Comparison of ENCODE assay signal across 28 cellular contexts in genomic region chr6:149445573-149445972, GRCh38. TPM values are rescaled to one million over a fixed set of nuclear protein-coding genes. Genes with fewer than 3 reads are reported as not detected.
DNase-seq lines count a peak whose midpoint lies in the region; ATAC-seq, FAIRE-seq and TF ChIP-seq lines count a peak whose summit lies in the region.
"Had no signal": no experiment of that assay in that cellular context is flagged by ENCODE, and none has a peak within 500 bp of the region (broad histone marks: within the 10 kb centered on the region; RNA-seq: fewer than 3 reads in every experiment).

No MANE protein-coding gene starts in this region.

- H3K56ac ChIP-seq in H1 (replicated peaks; ENCODE audit: insufficient read length, low read depth, low read length): no peak overlapping the region

- H4K91ac ChIP-seq in H1 (replicated peaks; ENCODE audit: insufficient read length, low read length): no peak overlapping the region

- TF ChIP-seq CTCF in H1 (IDR thresholded peaks at IDR 0.05; ENCODE audit: control extremely low read depth in 1 of 3, insufficient read depth in 1 of 3, low read depth in 1 of 3, low read length in 3 of 3): no peak

- WGBS in H1 (ENCODE audit: extremely low coverage in 1 of 2, insufficient coverage in 1 of 2, insufficient read length in 1 of 2, insufficient replicate concordance in 2 of 2, low coverage in 1 of 2, low lambda C conversion rate in 2 of 2, missing lambda C conversion rate in 1 of 2), 2 experiments: 79% methylated on average over 7 of the region's 7 CpGs; no CpG with 5 or more reads in 1 of the 2 experiments

- TF ChIP-seq RAD21 in H1 (IDR thresholded peaks at IDR 0.05 in 1 of 2, conservative IDR thresholded peaks at IDR 0.05 in 1 of 2; ENCODE audit: low read depth in 2 of 2, low read length in 2 of 2): no peak

- TF ChIP-seq EP300 in H1 (IDR thresholded peaks at IDR 0.05; ENCODE audit: borderline replicate concordance in 1 of 2, low read depth in 2 of 2, low read length in 2 of 2): no peak

- no peak overlapping the region for H3K9ac ChIP-seq in H1 (replicated peaks in 1 of 4; ENCODE audit: extremely low read depth in 1 of 4, low read depth in 3 of 4, low read length in 3 of 4)
- H3K9ac ChIP-seq: GM23248, parathyroid adenoma had no signal

- no peak overlapping the region for H2AFZ ChIP-seq in H1 (ENCODE audit: low read length)
- H2AFZ ChIP-seq: GM23248, parathyroid adenoma had no signal

- H2BK12ac ChIP-seq in H1 (ENCODE audit: low read depth, low read length): no peak overlapping the region

- no peak overlapping the region for H3K4me3 Mint-ChIP-seq in activated naive CD8-positive, alpha-beta T cell treated with anti-CD3 and anti-CD28 coated beads, Interleukin-2, amount 50 U/mL, for 24 hours
- H3K4me3 Mint-ChIP-seq in activated naive CD8-positive, alpha-beta T cell treated with anti-CD3 and anti-CD28 coated beads for 36 hours: no peak overlapping the region
- H3K4me3 Mint-ChIP-seq in stimulated activated memory B cell treated with anti-CD40 and anti-IgM and Interleukin-4, amounts not matched to agents 10 μg/mL and 1 μg/mL and 100 μg/mL, for 72 hours: no peak overlapping the region
- H3K4me3 Mint-ChIP-seq in immature natural killer cell: no peak overlapping the region
- H3K4me3 Mint-ChIP-seq: activated CD4-positive, alpha-beta T cell treated with anti-CD3 and anti-CD28 coated beads, Interleukin-2, amount 10 ng/mL, durations not matched to agents 7 days and 5 days; CD14-positive monocyte; natural killer cell had no signal

- H3K79me1 ChIP-seq in H1 (ENCODE audit: low read depth, low read length): no peaks in the 10 kb centered on the region

- no peak overlapping the region for H3K23ac ChIP-seq in H1 (ENCODE audit: insufficient read length)

- no peak overlapping the region for H2BK120ac ChIP-seq in H1 (replicated peaks; ENCODE audit: low read depth, low read length)

- H3K79me2 ChIP-seq in H1 (ENCODE audit: control insufficient read depth in 1 of 2, insufficient read depth in 2 of 2, low read length in 2 of 2): no peaks in the 10 kb centered on the region
- H3K79me2 ChIP-seq: parathyroid adenoma had no signal

- peaks cover 3 to 9% (median 9%) of the 10 kb centered on the region in 4 experiments for H3K27me3 ChIP-seq in H1 (replicated peaks in 1 of 4; ENCODE audit: control insufficient read depth in 3 of 4, extremely low read depth in 1 of 4, insufficient read depth in 3 of 4, low read length in 3 of 4)
- H3K27me3 ChIP-seq: sigmoid colon had no signal

- H4K5ac ChIP-seq in H1 (ENCODE audit: insufficient read length, low read depth, low read length): no peak overlapping the region

- no peak overlapping the region for H2BK5ac ChIP-seq in H1 (ENCODE audit: low read depth, low read length)

- H2AK5ac ChIP-seq in H1 (ENCODE audit: low read depth, low read length): no peak overlapping the region

- CTCF ChIA-PET in H1 (lab: Charles Lee; ENCODE audit: partially characterized antibody): interaction anchor here (0.6 to 3.1 kb wide), 5 partner anchors 13 to 411 kb away, joined by 3 to 16 read pairs (median 6); no protein-coding TSS in a partner anchor

- H2BK15ac ChIP-seq in H1 (ENCODE audit: low read length): no peak overlapping the region

- peaks cover 2% of the 10 kb centered on the region; the same call in 1 of the 2 replicates for H3K23me2 ChIP-seq in H1 (ENCODE audit: low read depth, low read length)

- no peaks in the 10 kb centered on the region for H3K9me3 Mint-ChIP-seq in activated naive CD8-positive, alpha-beta T cell treated with anti-CD3 and anti-CD28 coated beads, Interleukin-2, amount 50 U/mL, for 24 hours
- no peaks in the 10 kb centered on the region for H3K9me3 Mint-ChIP-seq in activated naive CD8-positive, alpha-beta T cell treated with anti-CD3 and anti-CD28 coated beads for 36 hours
- no peaks in the 10 kb centered on the region for H3K9me3 Mint-ChIP-seq in stimulated activated memory B cell treated with anti-CD40 and anti-IgM and Interleukin-4, amounts not matched to agents 10 μg/mL and 1 μg/mL and 100 μg/mL, for 72 hours
- H3K9me3 Mint-ChIP-seq in immature natural killer cell: no peaks in the 10 kb centered on the region
- H3K9me3 Mint-ChIP-seq: activated CD4-positive, alpha-beta T cell treated with anti-CD3 and anti-CD28 coated beads, Interleukin-2, amount 10 ng/mL, durations not matched to agents 7 days and 5 days; natural killer cell had no signal

- no peaks in the 10 kb centered on the region for H4K20me1 ChIP-seq in H1 (replicated peaks in 1 of 2; ENCODE audit: control insufficient read depth in 1 of 2, insufficient read depth in 2 of 2, low read length in 2 of 2)

- no peak overlapping the region for H3K4me2 ChIP-seq in H1 (ENCODE audit: insufficient read depth in 1 of 2, low read depth in 2 of 2, low read length in 2 of 2)

- POLR2A ChIA-PET in H1 (lab: Charles Lee; ENCODE audit: partially characterized antibody): no interaction called here

- H3K36me3 ChIP-seq in H1 (ENCODE audit: control insufficient read depth in 2 of 4, insufficient read depth in 4 of 4, low read length in 3 of 4): no peaks in the 10 kb centered on the region
- H3K36me3 ChIP-seq: esophagus muscularis mucosa, gastrocnemius medialis, sigmoid colon had no signal

- no peak for FAIRE-seq in H1 (lab: Jason Lieb, UNC)
- FAIRE-seq: astrocyte, G401.6, kidney had no signal

- TF ChIP-seq POLR2A in H1 (IDR thresholded peaks at IDR 0.05; ENCODE audit: control extremely low read depth in 1 of 2, low read depth in 2 of 2, low read length in 2 of 2): no peak

- peaks cover 0 to under 1% (median 0%) of the 10 kb centered on the region in 4 experiments; a peak in 2 of 7 replicates for H3K4me1 ChIP-seq in H1 (replicated peaks in 1 of 4; ENCODE audit: control insufficient read depth in 3 of 4, insufficient read depth in 4 of 4, low read length in 3 of 4)
- H3K4me1 ChIP-seq: gastrocnemius medialis, parathyroid adenoma had no signal

- H3K9me3 ChIP-seq in H1 (ENCODE audit: insufficient read depth in 2 of 2, low read depth in 1 of 2, low read length in 1 of 2): no peaks in the 10 kb centered on the region; a peak in 2 of 4 replicates
- H3K9me3 ChIP-seq: esophagus muscularis mucosa, gastrocnemius medialis, sigmoid colon had no signal

- peaks cover 4% of the 10 kb centered on the region for H3K36me3 Mint-ChIP-seq in activated naive CD8-positive, alpha-beta T cell treated with anti-CD3 and anti-CD28 coated beads, Interleukin-2, amount 50 U/mL, for 24 hours (ENCODE audit: low read depth)
- H3K36me3 Mint-ChIP-seq in activated naive CD8-positive, alpha-beta T cell treated with anti-CD3 and anti-CD28 coated beads for 36 hours: peaks cover 12% of the 10 kb centered on the region
- peaks cover 25% of the 10 kb centered on the region for H3K36me3 Mint-ChIP-seq in stimulated activated memory B cell treated with anti-CD40 and anti-IgM and Interleukin-4, amounts not matched to agents 10 μg/mL and 1 μg/mL and 100 μg/mL, for 72 hours
- H3K36me3 Mint-ChIP-seq in immature natural killer cell: peaks cover 0 to 4% (median 0%) of the 10 kb centered on the region in 3 donors
- H3K36me3 Mint-ChIP-seq: natural killer cell had no signal

- H3K18ac ChIP-seq in H1 (ENCODE audit: extremely low read depth, low read length): no peak overlapping the region

- no peak overlapping the region for H3K4me3 ChIP-seq in H1 (ENCODE audit: extremely low read depth in 1 of 4, insufficient read depth in 2 of 4, low read depth in 3 of 4, low read length in 4 of 4)
- H3K4me3 ChIP-seq: esophagus muscularis mucosa, gastrocnemius medialis, GM23248, sigmoid colon had no signal

- ATAC-seq in activated naive CD8-positive, alpha-beta T cell treated with anti-CD3 and anti-CD28 coated beads, Interleukin-2, amount 50 U/mL, for 24 hours: peak; percentile 8
- peak; percentile 56 for ATAC-seq in stimulated activated memory B cell treated with anti-CD40 and anti-IgM and Interleukin-4, amounts not matched to agents 10 μg/mL and 1 μg/mL and 100 μg/mL, for 72 hours
- ATAC-seq: gastrocnemius medialis, natural killer cell had no signal

- H3K14ac ChIP-seq in H1 (ENCODE audit: insufficient read length): no peak overlapping the region

- H4K8ac ChIP-seq in H1 (ENCODE audit: extremely low read depth, insufficient read depth, low read length): no peak overlapping the region

- H2BK20ac ChIP-seq in H1 (ENCODE audit: low read length): no peak overlapping the region

- peaks cover 5% of the 10 kb centered on the region for H3K4me1 Mint-ChIP-seq in activated naive CD8-positive, alpha-beta T cell treated with anti-CD3 and anti-CD28 coated beads, Interleukin-2, amount 50 U/mL, for 24 hours
- H3K4me1 Mint-ChIP-seq in activated naive CD8-positive, alpha-beta T cell treated with anti-CD3 and anti-CD28 coated beads for 36 hours: peaks cover 1% of the 10 kb centered on the region
- peaks cover 24% of the 10 kb centered on the region for H3K4me1 Mint-ChIP-seq in stimulated activated memory B cell treated with anti-CD40 and anti-IgM and Interleukin-4, amounts not matched to agents 10 μg/mL and 1 μg/mL and 100 μg/mL, for 72 hours
- H3K4me1 Mint-ChIP-seq in immature natural killer cell: no peaks in the 10 kb centered on the region
- H3K4me1 Mint-ChIP-seq: activated CD4-positive, alpha-beta T cell treated with anti-CD3 and anti-CD28 coated beads, Interleukin-2, amount 10 ng/mL, durations not matched to agents 7 days and 5 days; natural killer cell had no signal

- H3K4ac ChIP-seq in H1 (replicated peaks; ENCODE audit: insufficient read length, low read depth, low read length): no peak overlapping the region

- no peak overlapping the region for H3K27ac Mint-ChIP-seq in activated naive CD8-positive, alpha-beta T cell treated with anti-CD3 and anti-CD28 coated beads, Interleukin-2, amount 50 U/mL, for 24 hours
- no peak overlapping the region for H3K27ac Mint-ChIP-seq in activated naive CD8-positive, alpha-beta T cell treated with anti-CD3 and anti-CD28 coated beads for 36 hours
- H3K27ac Mint-ChIP-seq in stimulated activated memory B cell treated with anti-CD40 and anti-IgM and Interleukin-4, amounts not matched to agents 10 μg/mL and 1 μg/mL and 100 μg/mL, for 72 hours: peak overlapping the region; percentile 59
- H3K27ac Mint-ChIP-seq in immature natural killer cell: no peak overlapping the region
- H3K27ac Mint-ChIP-seq: activated CD4-positive, alpha-beta T cell treated with anti-CD3 and anti-CD28 coated beads, Interleukin-2, amount 10 ng/mL, durations not matched to agents 7 days and 5 days; natural killer cell had no signal

- no peak overlapping the region for H3K27ac ChIP-seq in H1 (ENCODE audit: low read depth, low read length)
- H3K27ac ChIP-seq: esophagus muscularis mucosa, gastrocnemius medialis, GM23248, parathyroid adenoma, sigmoid colon had no signal

- peaks cover 1% of the 10 kb centered on the region for H3K27me3 Mint-ChIP-seq in activated naive CD8-positive, alpha-beta T cell treated with anti-CD3 and anti-CD28 coated beads, Interleukin-2, amount 50 U/mL, for 24 hours
- no peaks in the 10 kb centered on the region for H3K27me3 Mint-ChIP-seq in activated naive CD8-positive, alpha-beta T cell treated with anti-CD3 and anti-CD28 coated beads for 36 hours
- H3K27me3 Mint-ChIP-seq in stimulated activated memory B cell treated with anti-CD40 and anti-IgM and Interleukin-4, amounts not matched to agents 10 μg/mL and 1 μg/mL and 100 μg/mL, for 72 hours: no peaks in the 10 kb centered on the region
- H3K27me3 Mint-ChIP-seq in immature natural killer cell (ENCODE audit: low read depth in 3 of 3): peaks cover 4 to 7% (median 5%) of the 10 kb centered on the region in 3 donors
- H3K27me3 Mint-ChIP-seq: activated CD4-positive, alpha-beta T cell treated with anti-CD3 and anti-CD28 coated beads, Interleukin-2, amount 10 ng/mL, durations not matched to agents 7 days and 5 days had no signal

- DNase-seq in activated naive CD8-positive, alpha-beta T cell treated with anti-CD3 and anti-CD28 coated beads, Interleukin-2, amount 50 U/mL, for 24 hours: no peak
- DNase-seq in activated naive CD8-positive, alpha-beta T cell treated with anti-CD3 and anti-CD28 coated beads for 36 hours: no peak
- DNase-seq in LHCN-M2 (ENCODE audit: low read depth) (peak; percentile 83), H1 (ENCODE audit: low read depth in 1 of 2, low spot score in 2 of 2) (no peak), NCI-H69 (lab: John Stamatoyannopoulos, UW) (no peak), NCI-H510A (lab: John Stamatoyannopoulos, UW) (no peak), immature natural killer cell (no peak)
- DNase-seq: activated CD4-positive, alpha-beta T cell treated with anti-CD3 and anti-CD28 coated beads, Interleukin-2, amount 10 ng/mL, durations not matched to agents 7 days and 5 days; activated naive CD4-positive, alpha-beta T cell treated with anti-CD3 and anti-CD28 coated beads, Interleukin-2, amount 50 U/mL, for 16 hours; effector CD8-positive, alpha-beta T cell; gastrocnemius medialis; GM23248; Kasumi-1; kidney; mammary epithelial cell; natural killer cell; NCI-H1092 treated with DMSO at 0.1 percent for 48 hours; NCI-H2029 treated with DMSO at 0.1 percent for 48 hours; sigmoid colon; stimulated activated naive CD4-positive, alpha-beta T cell treated with Interleukin-2 at 50 U/mL for 16 hours; SW 1271; trophoblast cell had no signal

RNA-seq across cellular contexts. Expression of gene ZC3H12D, which starts 39.2 kb away (rescaled TPM):
- total RNA-seq in activated naive CD8-positive, alpha-beta T cell treated with anti-CD3 and anti-CD28 coated beads for 36 hours: 10 to 100 TPM; 27.9 to 28.0 TPM
- total RNA-seq in LHCN-M2 (2014; rRNA removed): 0.06 TPM in 1 of 2 replicates, not detected in the other
- 0.02 TPM for polyA plus RNA-seq in LHCN-M2 (2012)
- 0.07 and 0.08 TPM in 2 replicates for total RNA-seq in H1 (2021; fragmentation: NEBNext Ultra II Directional; extraction: Animal tissue kit (Norgen Biotek cat#: 25700))
- polyA plus RNA-seq in H1 (2011; rRNA removed) (0.05 TPM in 2 replicates), immature natural killer cell (not detected)
- 0.13 TPM for polyA plus RNA-seq in H1 (2011; cell fraction: cytosol; rRNA removed)
- 0.20 TPM for polyA plus RNA-seq in H1 (2011; cell fraction: nucleus; rRNA removed)
- 0.03 to 0.09 TPM in 2 of 4 replicates, not detected in the others for polyA plus RNA-seq in H1 (2012, experiment 1 of 2)
- not detected for polyA plus RNA-seq in H1 (2012, experiment 2 of 2)
- 0.10 TPM for polyA plus RNA-seq in H1 (2013, experiment 1 of 2)
- polyA plus RNA-seq in H1 (2013, experiment 2 of 2): 0.04 TPM
- 0.05 and 0.09 TPM in 2 replicates for polyA minus RNA-seq in H1 (2011; rRNA and poly(A)+ RNA removed)
- not detected for polyA minus RNA-seq in H1 (2011; cell fraction: cytosol; rRNA and poly(A)+ RNA removed)
- polyA minus RNA-seq in H1 (2011; cell fraction: nucleus; rRNA and poly(A)+ RNA removed): 0.20 TPM
- polyA plus RNA-seq: GM23248 had no signal

RNA-seq across cellular contexts. Expression of gene SUMO4, which starts 45.5 kb away (rescaled TPM):
- total RNA-seq in activated naive CD8-positive, alpha-beta T cell treated with anti-CD3 and anti-CD28 coated beads for 36 hours: 1 to 10 TPM; 2.3 to 2.6 TPM
- total RNA-seq in LHCN-M2 (2014; rRNA removed): 0.34 and 2.1 TPM in 2 replicates
- polyA plus RNA-seq in LHCN-M2 (2012): 0.05 TPM
- 1.0 and 1.3 TPM in 2 replicates for total RNA-seq in H1 (2021; fragmentation: NEBNext Ultra II Directional; extraction: Animal tissue kit (Norgen Biotek cat#: 25700))
- polyA plus RNA-seq in H1 (2011; rRNA removed): 0.09 TPM in 1 of 2 replicates, not detected in the other
- not detected for polyA plus RNA-seq in H1 (2011; cell fraction: cytosol; rRNA removed)
- polyA plus RNA-seq in H1 (2011; cell fraction: nucleus; rRNA removed): 0.29 TPM
- polyA plus RNA-seq in H1 (2012, experiment 1 of 2): 0.15 to 0.35 TPM in 2 of 4 replicates, not detected in the others
- not detected for polyA plus RNA-seq in H1 (2012, experiment 2 of 2)
- polyA plus RNA-seq in H1 (2013, experiment 1 of 2): 0.22 TPM
- 0.07 TPM for polyA plus RNA-seq in H1 (2013, experiment 2 of 2)
- 2.1 and 2.5 TPM in 2 replicates for polyA minus RNA-seq in H1 (2011; rRNA and poly(A)+ RNA removed)
- polyA minus RNA-seq in H1 (2011; cell fraction: cytosol; rRNA and poly(A)+ RNA removed): not detected
- 6.0 TPM for polyA minus RNA-seq in H1 (2011; cell fraction: nucleus; rRNA and poly(A)+ RNA removed)
- polyA plus RNA-seq in immature natural killer cell: under 1 TPM in 1 of 3 donors, not detected in 2; 0.94 TPM
- total RNA-seq: GM23248 had no signal

Comparison
In these comparisons a context has a peak if more than half of its experiments do, and no peak if none do; other contexts are left out.
1. RNA of gene ZC3H12D, which starts 39.2 kb away (total RNA-seq): 27.9 to 28.0 TPM in activated naive CD8-positive, alpha-beta T cell treated with anti-CD3 and anti-CD28 coated beads for 36 hours; 0.07 to 0.08 TPM in H1 and 0.06 TPM in LHCN-M2; every median in the first group is over 10 times any median in the second.